ENCODE assay signal across 1 cellular context in the genomic region with DNA sequence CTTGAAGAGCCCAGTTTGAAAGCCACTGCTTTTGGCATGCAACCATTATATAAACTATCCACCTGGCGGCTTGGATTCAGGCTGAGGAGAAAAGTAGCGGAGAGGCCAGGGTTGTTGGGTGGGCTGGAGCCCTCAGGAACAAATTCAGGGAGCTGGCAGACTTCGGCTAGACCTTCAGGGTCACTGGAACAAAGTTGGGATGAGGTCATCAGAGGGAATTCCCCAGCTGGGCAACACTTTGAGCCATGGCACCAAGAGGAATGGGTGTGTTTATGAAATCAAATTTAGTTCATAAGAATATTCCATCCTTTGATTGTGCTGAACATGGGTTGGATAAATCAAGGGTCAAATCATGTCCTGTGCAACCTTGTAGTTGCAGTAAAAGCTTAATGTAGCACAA.
TF ChIP-seq lines count a peak whose summit lies in the region.

No MANE protein-coding gene starts in this region.

TF ChIP-seq in endothelial cell of umbilical vein, 7 proteins besides CTCF, POLR2A, EP300 and RAD21:
- TF ChIP-seq JUN (IDR thresholded peaks at IDR 0.05; ENCODE audit: borderline replicate concordance, insufficient read depth, insufficient read length, low read depth), result no peak
- no peak for TF ChIP-seq EZH2 (IDR thresholded peaks at IDR 0.05; ENCODE audit: borderline replicate concordance, low read depth, low read length, severe bottlenecking)
- TF ChIP-seq MYC (IDR thresholded peaks at IDR 0.05; ENCODE audit: low read depth, low read length), result no peak
- TF ChIP-seq FOS (IDR thresholded peaks at IDR 0.05; ENCODE audit: borderline replicate concordance, insufficient read depth, low read length), result no peak
- no peak for TF ChIP-seq MAX (IDR thresholded peaks at IDR 0.05; ENCODE audit: insufficient read depth, insufficient read length)
- TF ChIP-seq GATA2 (IDR thresholded peaks at IDR 0.05; ENCODE audit: insufficient read depth, insufficient read length, low read depth, low read length), result no peak
- TF ChIP-seq POLR2AphosphoS5 (IDR thresholded peaks at IDR 0.05; ENCODE audit: insufficient read depth, low read depth, low read length), result no peak
